ENCODE assay signal across 1 cellular context in the genomic region with DNA sequence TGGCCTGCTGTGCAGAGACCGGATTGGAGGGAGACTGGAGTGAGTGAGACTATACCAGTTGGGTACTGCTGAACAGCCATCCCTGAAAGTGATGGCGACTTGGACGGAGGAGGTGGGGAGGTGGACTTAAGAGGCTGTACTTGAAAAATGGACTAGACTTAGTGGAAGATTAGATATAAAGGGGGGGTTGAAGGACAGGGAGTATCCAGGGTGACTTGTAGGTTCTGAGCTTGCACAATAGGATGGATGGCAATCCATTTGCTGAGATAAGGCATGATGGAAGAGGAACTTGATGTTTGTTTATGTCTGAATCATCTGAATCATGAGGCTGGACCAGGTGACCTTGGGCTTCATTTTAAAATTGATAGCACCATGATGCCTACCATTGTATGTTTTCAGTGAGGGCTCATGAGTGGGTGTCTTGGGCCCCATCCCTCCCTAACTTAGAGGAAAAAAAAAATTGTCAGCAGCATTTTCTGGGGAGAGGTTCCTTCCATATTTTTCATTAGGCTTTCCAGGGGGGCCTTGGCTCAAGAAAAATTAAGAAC.
TF ChIP-seq lines count a peak whose summit lies in the region.

No MANE protein-coding gene starts in this region.

TF ChIP-seq in HepG2, 621 proteins besides CTCF, POLR2A, EP300 and RAD21 (continued from another document):
- TF ChIP-seq, protein P1, sequence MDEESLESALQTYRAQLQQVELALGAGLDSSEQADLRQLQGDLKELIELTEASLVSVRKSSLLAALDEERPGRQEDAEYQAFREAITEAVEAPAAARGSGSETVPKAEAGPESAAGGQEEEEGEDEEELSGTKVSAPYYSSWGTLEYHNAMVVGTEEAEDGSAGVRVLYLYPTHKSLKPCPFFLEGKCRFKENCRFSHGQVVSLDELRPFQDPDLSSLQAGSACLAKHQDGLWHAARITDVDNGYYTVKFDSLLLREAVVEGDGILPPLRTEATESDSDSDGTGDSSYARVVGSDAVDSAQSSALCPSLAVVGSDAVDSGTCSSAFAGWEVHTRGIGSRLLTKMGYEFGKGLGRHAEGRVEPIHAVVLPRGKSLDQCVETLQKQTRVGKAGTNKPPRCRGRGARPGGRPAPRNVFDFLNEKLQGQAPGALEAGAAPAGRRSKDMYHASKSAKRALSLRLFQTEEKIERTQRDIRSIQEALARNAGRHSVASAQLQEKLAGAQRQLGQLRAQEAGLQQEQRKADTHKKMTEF (CRISPR knock-in tag; IDR thresholded peaks at IDR 0.05), result 0 out of 2 replicates have a peak, but pooled peaks have one; percentile 12
- TF ChIP-seq FOSL2 (CRISPR knock-in tag; IDR thresholded peaks at IDR 0.05) (peak; percentile 93), CEBPB (IDR thresholded peaks at IDR 0.05; ENCODE audit: borderline replicate concordance, low read depth, low read length) (peak; percentile 88), ZNF552 (CRISPR knock-in tag; IDR thresholded peaks at IDR 0.05; ENCODE audit: borderline replicate concordance) (no peak), ZNF766 (CRISPR knock-in tag; IDR thresholded peaks at IDR 0.05; ENCODE audit: borderline replicate concordance) (no peak), FOXA1 (IDR thresholded peaks at IDR 0.05) (no peak), FOXA1 (CRISPR knock-in tag; IDR thresholded peaks at IDR 0.05) (peak; percentile 60), ZNF670 (CRISPR knock-in tag; IDR thresholded peaks at IDR 0.05; ENCODE audit: borderline replicate concordance) (0 out of 2 replicates have a peak, but pooled peaks have one; percentile 29), MIER2 (CRISPR knock-in tag; IDR thresholded peaks at IDR 0.05) (0 out of 2 replicates have a peak, but pooled peaks have one; percentile 15), SIN3B (IDR thresholded peaks at IDR 0.05; ENCODE audit: low read length) (no peak), ZFYVE20 (CRISPR knock-in tag; IDR thresholded peaks at IDR 0.05; ENCODE audit: borderline replicate concordance, low read depth) (no peak), SRSF4 (IDR thresholded peaks at IDR 0.05; ENCODE audit: low read depth, low read length, poor library complexity, severe bottlenecking) (no peak), SAP130 (CRISPR knock-in tag; IDR thresholded peaks at IDR 0.05; ENCODE audit: low read depth) (peak; percentile 28; the same call in 1 of the 2 replicates), THAP11 (CRISPR knock-in tag; IDR thresholded peaks at IDR 0.05) (no peak), FOXA3 (CRISPR knock-in tag; IDR thresholded peaks at IDR 0.05) (peak; percentile 42; the same call in 1 of the 2 replicates), TAF1 (CRISPR knock-in tag; IDR thresholded peaks at IDR 0.05) (no peak), CREB1 (IDR thresholded peaks at IDR 0.05) (no peak), CREB1 (CRISPR knock-in tag; IDR thresholded peaks at IDR 0.05) (peak; percentile 50; the same call in 1 of the 2 replicates), AGO2 (optimal IDR thresholded peaks at IDR 0.05; ENCODE audit: low read depth, low read length) (no peak), RARA (CRISPR knock-in tag; IDR thresholded peaks at IDR 0.05) (peak; percentile 36; the same call in 1 of the 2 replicates), JUN (CRISPR knock-in tag; IDR thresholded peaks at IDR 0.05) (0 out of 2 replicates have a peak, but pooled peaks have one; percentile 34), HHEX (CRISPR knock-in tag; IDR thresholded peaks at IDR 0.05) (no peak), NCOA2 (CRISPR knock-in tag; IDR thresholded peaks at IDR 0.05) (peak; percentile 55; the same call in 1 of the 2 replicates), GATAD2A (CRISPR knock-in tag; IDR thresholded peaks at IDR 0.05) (peak; percentile 58; the same call in 1 of the 2 replicates), HMG20A (CRISPR knock-in tag; IDR thresholded peaks at IDR 0.05; ENCODE audit: borderline replicate concordance) (no peak)
- TF ChIP-seq, protein P2, sequence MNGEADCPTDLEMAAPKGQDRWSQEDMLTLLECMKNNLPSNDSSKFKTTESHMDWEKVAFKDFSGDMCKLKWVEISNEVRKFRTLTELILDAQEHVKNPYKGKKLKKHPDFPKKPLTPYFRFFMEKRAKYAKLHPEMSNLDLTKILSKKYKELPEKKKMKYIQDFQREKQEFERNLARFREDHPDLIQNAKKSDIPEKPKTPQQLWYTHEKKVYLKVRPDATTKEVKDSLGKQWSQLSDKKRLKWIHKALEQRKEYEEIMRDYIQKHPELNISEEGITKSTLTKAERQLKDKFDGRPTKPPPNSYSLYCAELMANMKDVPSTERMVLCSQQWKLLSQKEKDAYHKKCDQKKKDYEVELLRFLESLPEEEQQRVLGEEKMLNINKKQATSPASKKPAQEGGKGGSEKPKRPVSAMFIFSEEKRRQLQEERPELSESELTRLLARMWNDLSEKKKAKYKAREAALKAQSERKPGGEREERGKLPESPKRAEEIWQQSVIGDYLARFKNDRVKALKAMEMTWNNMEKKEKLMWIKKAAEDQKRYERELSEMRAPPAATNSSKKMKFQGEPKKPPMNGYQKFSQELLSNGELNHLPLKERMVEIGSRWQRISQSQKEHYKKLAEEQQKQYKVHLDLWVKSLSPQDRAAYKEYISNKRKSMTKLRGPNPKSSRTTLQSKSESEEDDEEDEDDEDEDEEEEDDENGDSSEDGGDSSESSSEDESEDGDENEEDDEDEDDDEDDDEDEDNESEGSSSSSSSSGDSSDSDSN (CRISPR knock-in tag; IDR thresholded peaks at IDR 0.05), result no peak
- TF ChIP-seq, protein P3, sequence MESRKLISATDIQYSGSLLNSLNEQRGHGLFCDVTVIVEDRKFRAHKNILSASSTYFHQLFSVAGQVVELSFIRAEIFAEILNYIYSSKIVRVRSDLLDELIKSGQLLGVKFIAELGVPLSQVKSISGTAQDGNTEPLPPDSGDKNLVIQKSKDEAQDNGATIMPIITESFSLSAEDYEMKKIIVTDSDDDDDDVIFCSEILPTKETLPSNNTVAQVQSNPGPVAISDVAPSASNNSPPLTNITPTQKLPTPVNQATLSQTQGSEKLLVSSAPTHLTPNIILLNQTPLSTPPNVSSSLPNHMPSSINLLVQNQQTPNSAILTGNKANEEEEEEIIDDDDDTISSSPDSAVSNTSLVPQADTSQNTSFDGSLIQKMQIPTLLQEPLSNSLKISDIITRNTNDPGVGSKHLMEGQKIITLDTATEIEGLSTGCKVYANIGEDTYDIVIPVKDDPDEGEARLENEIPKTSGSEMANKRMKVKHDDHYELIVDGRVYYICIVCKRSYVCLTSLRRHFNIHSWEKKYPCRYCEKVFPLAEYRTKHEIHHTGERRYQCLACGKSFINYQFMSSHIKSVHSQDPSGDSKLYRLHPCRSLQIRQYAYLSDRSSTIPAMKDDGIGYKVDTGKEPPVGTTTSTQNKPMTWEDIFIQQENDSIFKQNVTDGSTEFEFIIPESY (CRISPR knock-in tag; IDR thresholded peaks at IDR 0.05), result peak; percentile 30; the same call in 1 of the 2 replicates
- TF ChIP-seq, protein P4, sequence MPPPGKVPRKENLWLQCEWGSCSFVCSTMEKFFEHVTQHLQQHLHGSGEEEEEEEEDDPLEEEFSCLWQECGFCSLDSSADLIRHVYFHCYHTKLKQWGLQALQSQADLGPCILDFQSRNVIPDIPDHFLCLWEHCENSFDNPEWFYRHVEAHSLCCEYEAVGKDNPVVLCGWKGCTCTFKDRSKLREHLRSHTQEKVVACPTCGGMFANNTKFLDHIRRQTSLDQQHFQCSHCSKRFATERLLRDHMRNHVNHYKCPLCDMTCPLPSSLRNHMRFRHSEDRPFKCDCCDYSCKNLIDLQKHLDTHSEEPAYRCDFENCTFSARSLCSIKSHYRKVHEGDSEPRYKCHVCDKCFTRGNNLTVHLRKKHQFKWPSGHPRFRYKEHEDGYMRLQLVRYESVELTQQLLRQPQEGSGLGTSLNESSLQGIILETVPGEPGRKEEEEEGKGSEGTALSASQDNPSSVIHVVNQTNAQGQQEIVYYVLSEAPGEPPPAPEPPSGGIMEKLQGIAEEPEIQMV (CRISPR knock-in tag; IDR thresholded peaks at IDR 0.05; ENCODE audit: low read depth), result no peak
